2 cellular contexts compared by ENCODE assay signal in genomic region chr6:119299694-119300093, GRCh38.
TF ChIP-seq lines count a peak whose summit lies in the region.

No MANE protein-coding gene starts in this region.

TF ChIP-seq in HepG2, 621 proteins besides CTCF, POLR2A, EP300 and RAD21 (continued from another document):
- TF ChIP-seq DMTF1 (CRISPR knock-in tag; IDR thresholded peaks at IDR 0.05), result no peak

TF ChIP-seq in HCT116, 20 proteins besides CTCF, POLR2A, EP300 and RAD21 (continued from another document):
- TF ChIP-seq REST (IDR thresholded peaks at IDR 0.05; ENCODE audit: low read depth) (no peak), SIN3A (IDR thresholded peaks at IDR 0.05; ENCODE audit: low read depth) (no peak), ZFX (IDR thresholded peaks at IDR 0.05) (no peak), CEBPB (IDR thresholded peaks at IDR 0.05; ENCODE audit: low read depth) (no peak)
